ENCODE assay signal across 8 cellular contexts in the genomic region with DNA sequence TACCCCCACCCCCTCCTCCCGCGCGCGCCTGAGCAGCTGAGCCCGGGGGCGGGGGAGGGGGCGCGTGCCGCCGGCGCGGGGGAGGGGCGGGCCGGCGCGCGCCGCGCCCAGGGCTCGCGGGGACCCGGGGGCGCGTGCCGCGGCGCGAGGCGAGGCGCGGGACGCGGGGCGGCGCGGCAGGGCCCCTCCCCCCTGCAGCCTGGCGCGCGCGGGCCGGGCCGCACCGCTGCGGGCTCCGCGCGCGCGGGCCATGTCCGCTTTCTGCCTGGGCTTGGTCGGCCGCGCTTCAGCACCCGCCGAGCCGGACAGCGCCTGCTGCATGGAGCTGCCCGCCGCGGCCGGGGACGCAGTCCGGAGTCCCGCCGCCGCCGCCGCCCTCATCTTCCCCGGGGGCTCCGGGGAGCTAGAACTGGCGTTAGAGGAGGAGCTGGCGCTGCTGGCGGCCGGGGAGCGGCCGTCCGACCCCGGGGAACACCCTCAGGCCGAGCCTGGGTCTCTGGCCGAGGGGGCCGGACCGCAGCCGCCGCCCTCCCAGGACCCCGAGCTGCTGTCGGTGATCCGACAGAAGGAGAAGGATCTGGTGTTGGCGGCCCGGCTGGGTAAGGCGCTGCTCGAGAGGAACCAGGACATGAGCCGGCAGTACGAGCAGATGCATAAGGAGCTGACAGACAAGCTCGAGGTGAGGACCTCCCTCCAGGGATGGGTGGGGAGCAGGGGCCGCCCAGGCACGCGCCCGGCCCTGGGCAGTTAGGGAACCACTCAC. TPM values are rescaled to one million over a fixed set of nuclear protein-coding genes. Genes with fewer than 3 reads are reported as not detected.
DNase-seq lines count a peak whose midpoint lies in the region; ATAC-seq, FAIRE-seq and TF ChIP-seq lines count a peak whose summit lies in the region.

No MANE protein-coding gene starts in this region.

- H3K9me3 ChIP-seq in neural cell (ENCODE audit: low read length) (no peaks in the 10 kb centered on the region), subcutaneous abdominal adipose tissue (ENCODE audit: control insufficient read depth in 5 of 5, low read length in 5 of 5) (no peaks in the 10 kb centered on the region)

- TF ChIP-seq EP300 in neural cell (conservative IDR thresholded peaks at IDR 0.05; ENCODE audit: poor library complexity, severe bottlenecking) = no peak

- TF ChIP-seq CTCF in fibroblast of villous mesenchyme (IDR thresholded peaks at IDR 0.05; ENCODE audit: insufficient read depth, low read depth, low read length) (no peak), neural cell (IDR thresholded peaks at IDR 0.05; ENCODE audit: poor library complexity, severe bottlenecking) (no peak)

- peak; percentile 44 for ATAC-seq in GM18511 (IDR thresholded peaks at IDR 0.05; ENCODE audit: unreplicated experiment)
- peak; percentile 27 for ATAC-seq in HG03103 (IDR thresholded peaks at IDR 0.05; ENCODE audit: low read depth, unreplicated experiment)

- peak overlapping the region; percentile 30 for H2AFZ ChIP-seq in neural cell (ENCODE audit: low read depth, low read length)

- in situ Hi-C loops in ACHN (cut with HindIII; ENCODE audit: low pct_ligation_motif_present, low pct_unique_long_range_greater_than_20kb, low sequenced_read_pairs) = no loop called here

- peaks cover 23% of the 10 kb centered on the region for H3K79me2 ChIP-seq in neural cell (replicated peaks; ENCODE audit: insufficient read depth, low read length)

- peaks cover 6% of the 10 kb centered on the region for H3F3A ChIP-seq in neural cell (ENCODE audit: insufficient read depth, low read length, poor library complexity, severe bottlenecking)

- peak; percentile 91 for DNase-seq in ACHN
- DNase-seq in RCC 7860 (ENCODE audit: low spot score) = peak; percentile 15
- DNase-seq in activated gamma-delta T cell (lab: John Stamatoyannopoulos, UW) = peak; percentile 63
- DNase-seq in fibroblast of villous mesenchyme (ENCODE audit: low read depth) = peak; percentile 75

- H3K4me2 ChIP-seq in neural cell (ENCODE audit: low read length) = peak overlapping the region; percentile 98

- peak overlapping the region; percentile 75 for H3K27ac ChIP-seq in neural cell (ENCODE audit: low read length)
- no peak overlapping the region for H3K27ac ChIP-seq in subcutaneous abdominal adipose tissue (ENCODE audit: low read depth, low read length)

- H3K9me2 ChIP-seq in neural cell (ENCODE audit: insufficient read depth, low read length) = no peaks in the 10 kb centered on the region

- peaks cover 0 to 17% (median 12%) of the 10 kb centered on the region in 5 donors for H3K4me1 ChIP-seq in subcutaneous abdominal adipose tissue (ENCODE audit: control insufficient read depth in 5 of 5, insufficient read depth in 5 of 5, low read length in 5 of 5)

- TF ChIP-seq RAD21 in neural cell (conservative IDR thresholded peaks at IDR 0.05) = peak; percentile 36

- no peaks in the 10 kb centered on the region for H3K36me3 ChIP-seq in neural cell (ENCODE audit: insufficient read depth, low read length)
- H3K36me3 ChIP-seq in subcutaneous abdominal adipose tissue (ENCODE audit: control insufficient read depth in 5 of 5, insufficient read depth in 5 of 5, low read length in 5 of 5) = no peaks in the 10 kb centered on the region

- peaks cover 6% of the 10 kb centered on the region for H4K20me1 ChIP-seq in neural cell (ENCODE audit: insufficient read depth)

- H3K9ac ChIP-seq in neural cell (ENCODE audit: low read length) = peak overlapping the region; percentile 88
- H3K9ac ChIP-seq in subcutaneous abdominal adipose tissue (ENCODE audit: low read length in 5 of 5) = no peak overlapping the region

- H3K27me3 ChIP-seq in neural cell (ENCODE audit: insufficient read depth, low read depth, low read length) = peaks cover 5% of the 10 kb centered on the region
- H3K27me3 ChIP-seq in subcutaneous abdominal adipose tissue (ENCODE audit: control insufficient read depth in 5 of 5, insufficient read depth in 4 of 5, low read length in 5 of 5) = peaks cover 0 to 16% (median 9%) of the 10 kb centered on the region in 5 donors

- H3K4me3 ChIP-seq in fibroblast of villous mesenchyme (ENCODE audit: low read depth, low read length) (peak overlapping the region; percentile 55), neural cell (ENCODE audit: low read length) (peak overlapping the region; percentile 92), subcutaneous abdominal adipose tissue (ENCODE audit: low read depth in 1 of 5, low read length in 5 of 5) (peak overlapping the region in 4 of 5 donors; percentile 53 to 71 (median 62))

- FAIRE-seq in RCC 7860 (lab: Jason Lieb, UNC) = no peak

TF ChIP-seq in neural cell, 6 proteins besides CTCF, POLR2A, EP300 and RAD21:
- peak; percentile 55 for TF ChIP-seq MXI1 (conservative IDR thresholded peaks at IDR 0.05; ENCODE audit: poor library complexity, severe bottlenecking)
- peak; percentile 29 for TF ChIP-seq SMC3 (conservative IDR thresholded peaks at IDR 0.05; ENCODE audit: poor library complexity)
- peak; percentile 9 for TF ChIP-seq POLR2AphosphoS5 (IDR thresholded peaks at IDR 0.05)
- TF ChIP-seq, protein P1, sequence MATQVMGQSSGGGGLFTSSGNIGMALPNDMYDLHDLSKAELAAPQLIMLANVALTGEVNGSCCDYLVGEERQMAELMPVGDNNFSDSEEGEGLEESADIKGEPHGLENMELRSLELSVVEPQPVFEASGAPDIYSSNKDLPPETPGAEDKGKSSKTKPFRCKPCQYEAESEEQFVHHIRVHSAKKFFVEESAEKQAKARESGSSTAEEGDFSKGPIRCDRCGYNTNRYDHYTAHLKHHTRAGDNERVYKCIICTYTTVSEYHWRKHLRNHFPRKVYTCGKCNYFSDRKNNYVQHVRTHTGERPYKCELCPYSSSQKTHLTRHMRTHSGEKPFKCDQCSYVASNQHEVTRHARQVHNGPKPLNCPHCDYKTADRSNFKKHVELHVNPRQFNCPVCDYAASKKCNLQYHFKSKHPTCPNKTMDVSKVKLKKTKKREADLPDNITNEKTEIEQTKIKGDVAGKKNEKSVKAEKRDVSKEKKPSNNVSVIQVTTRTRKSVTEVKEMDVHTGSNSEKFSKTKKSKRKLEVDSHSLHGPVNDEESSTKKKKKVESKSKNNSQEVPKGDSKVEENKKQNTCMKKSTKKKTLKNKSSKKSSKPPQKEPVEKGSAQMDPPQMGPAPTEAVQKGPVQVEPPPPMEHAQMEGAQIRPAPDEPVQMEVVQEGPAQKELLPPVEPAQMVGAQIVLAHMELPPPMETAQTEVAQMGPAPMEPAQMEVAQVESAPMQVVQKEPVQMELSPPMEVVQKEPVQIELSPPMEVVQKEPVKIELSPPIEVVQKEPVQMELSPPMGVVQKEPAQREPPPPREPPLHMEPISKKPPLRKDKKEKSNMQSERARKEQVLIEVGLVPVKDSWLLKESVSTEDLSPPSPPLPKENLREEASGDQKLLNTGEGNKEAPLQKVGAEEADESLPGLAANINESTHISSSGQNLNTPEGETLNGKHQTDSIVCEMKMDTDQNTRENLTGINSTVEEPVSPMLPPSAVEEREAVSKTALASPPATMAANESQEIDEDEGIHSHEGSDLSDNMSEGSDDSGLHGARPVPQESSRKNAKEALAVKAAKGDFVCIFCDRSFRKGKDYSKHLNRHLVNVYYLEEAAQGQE (IDR thresholded peaks at IDR 0.05; ENCODE audit: borderline replicate concordance) = peak; percentile 85
- no peak for TF ChIP-seq EZH2 (IDR thresholded peaks at IDR 0.05; ENCODE audit: borderline replicate concordance, insufficient read depth, low read length, poor library complexity, severe bottlenecking)
- TF ChIP-seq TAF1 (IDR thresholded peaks at IDR 0.05; ENCODE audit: low read depth) = no peak

RNA-seq across cellular contexts. Expression of gene BICDL1, which starts 0.8 kb away (rescaled TPM):
- total RNA-seq in fibroblast of villous mesenchyme = 0.97 and 1.7 TPM in 2 replicates
- polyA plus RNA-seq in neural cell = 136 and 198 TPM in 2 replicates
- 77.6 and 77.9 TPM in 2 replicates for polyA minus RNA-seq in neural cell

Comparison
In these comparisons a context has a peak if more than half of its experiments do, and no peak if none do; other contexts are left out.
1. DNase-seq: peak in every context shown above with its lines; median percentile 91 in ACHN; 75 in fibroblast of villous mesenchyme; 63 in activated gamma-delta T cell; 15 in RCC 7860.